Comparison of ENCODE assay signal across 8 cellular contexts in genomic region chr17:10844667-10845387, GRCh38.
DNase-seq lines count a peak whose midpoint lies in the region; ATAC-seq and FAIRE-seq lines count a peak whose summit lies in the region.

No MANE protein-coding gene starts in this region.

- DNase-seq in SIG-M5 treated with dmso at 0.1 percent for 504 hours (lab: John Stamatoyannopoulos, UW; ENCODE audit: unreplicated experiment): peak; percentile 53
- no peak for DNase-seq in SIG-M5 (lab: John Stamatoyannopoulos, UW)
- DNase-seq in NCI-H748 (lab: John Stamatoyannopoulos, UW; ENCODE audit: unreplicated experiment): peak; percentile 61
- peak; percentile 36 for DNase-seq in activated CD8-positive, alpha-beta memory T cell treated with anti-CD3 and anti-CD28 coated beads, Interleukin-2, amount 50 U/mL, for 1 hour (ENCODE audit: extremely low read depth)
- DNase-seq in midbrain (lab: John Stamatoyannopoulos, UW): peak; percentile 57
- DNase-seq in stimulated activated CD8-positive, alpha-beta memory T cell treated with anti-CD3 and anti-CD28 coated beads, Interleukin-15, amount 100 ng/mL, for 1 hour (ENCODE audit: low read depth): peak; percentile 35

- peak; percentile 90 for ATAC-seq in HG02973 (IDR thresholded peaks at IDR 0.05; ENCODE audit: unreplicated experiment)

- peak; percentile 35 for FAIRE-seq in endometrium (lab: Jason Lieb, UNC)
